In the genomic region with DNA sequence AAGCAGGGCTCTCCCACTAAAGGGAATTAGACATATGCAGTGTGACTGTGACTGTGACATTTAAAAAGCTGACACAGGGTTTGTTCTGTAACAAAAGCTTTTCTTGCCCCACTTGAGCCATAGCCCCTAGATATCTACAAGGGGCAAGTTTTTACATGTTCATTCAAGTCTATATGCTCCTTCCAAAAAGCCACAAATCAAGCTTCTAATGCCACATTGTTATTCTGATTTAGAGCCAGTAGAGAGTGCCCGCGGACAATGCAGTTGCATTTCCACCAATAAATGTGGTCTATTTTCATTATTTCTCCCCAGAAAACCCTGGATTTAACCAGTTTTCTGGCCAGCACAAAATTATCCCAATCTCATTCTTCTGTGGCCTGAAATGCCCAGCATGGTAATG, we compare ENCODE assay signal across 12 cellular contexts. TPM values are rescaled to one million over a fixed set of nuclear protein-coding genes. Genes with fewer than 3 reads are reported as not detected.
DNase-seq lines count a peak whose midpoint lies in the region; ATAC-seq, FAIRE-seq and TF ChIP-seq lines count a peak whose summit lies in the region.
"Had no signal": no experiment of that assay in that cellular context is flagged by ENCODE, and none has a peak within 500 bp of the region (broad histone marks: within the 10 kb centered on the region; RNA-seq: fewer than 3 reads in every experiment).

No MANE protein-coding gene starts in this region.

- H3K36me3 ChIP-seq in Karpas-422 (ENCODE audit: insufficient read depth, low read length), result peaks cover 49% of the 10 kb centered on the region
- H3K36me3 ChIP-seq in astrocyte (ENCODE audit: insufficient read depth, low read length), result no peaks in the 10 kb centered on the region
- no peaks in the 10 kb centered on the region for H3K36me3 ChIP-seq in osteoblast (ENCODE audit: insufficient read depth, low read length)
- H3K36me3 ChIP-seq in stomach, result no peaks in the 10 kb centered on the region
- H3K36me3 ChIP-seq: Peyer's patch had no signal

- no peak overlapping the region for H3K4me3 ChIP-seq in Karpas-422 (ENCODE audit: low read length)
- no peak overlapping the region for H3K4me3 ChIP-seq in astrocyte (ENCODE audit: insufficient read depth, low read depth, low read length)
- no peak overlapping the region for H3K4me3 ChIP-seq in osteoblast (ENCODE audit: insufficient read depth, low read length)
- H3K4me3 ChIP-seq in stomach, result no peak overlapping the region
- H3K4me3 ChIP-seq: Peyer's patch had no signal

- H3K27ac ChIP-seq in Karpas-422 (ENCODE audit: low read length) (peak overlapping the region; percentile 96), astrocyte (ENCODE audit: low read depth, low read length) (no peak overlapping the region), osteoblast (ENCODE audit: low read depth, low read length) (no peak overlapping the region), stomach (no peak overlapping the region)

- peak overlapping the region; percentile 79 for H3K27ac Mint-ChIP-seq in T-helper 1 cell treated with Interleukin-12 subunit alpha and Interleukin-12 subunit beta and Interleukin-4 antibody, amounts not matched to agents 30 μg/mL and 1 μg/mL, for 36 hours
- no peak overlapping the region for H3K27ac Mint-ChIP-seq in astrocyte (ENCODE audit: unreplicated experiment)

- WGBS in stomach, 5 donors, result 76 to 89% (median 83%) methylated on average over 2 of the region's 2 CpGs

- peak overlapping the region; percentile 71 for H3K4me3 Mint-ChIP-seq in T-helper 1 cell treated with Interleukin-12 subunit alpha and Interleukin-12 subunit beta and Interleukin-4 antibody, amounts not matched to agents 30 μg/mL and 1 μg/mL, for 36 hours
- no peak overlapping the region for H3K4me3 Mint-ChIP-seq in astrocyte (ENCODE audit: unreplicated experiment)

- DNase-seq in T-helper 1 cell, result no peak
- DNase-seq in Karpas-422, result no peak
- no peak for DNase-seq in astrocyte (ENCODE audit: low read depth)
- DNase-seq in osteoblast (ENCODE audit: insufficient read length, low spot score, missing footprints), result no peak
- no peak for DNase-seq in stomach
- no peak for DNase-seq in activated CD8-positive, alpha-beta memory T cell treated with anti-CD3 and anti-CD28 coated beads for 24 hours
- DNase-seq: GDM1 had no signal

- H3K27me3 ChIP-seq in Karpas-422 (ENCODE audit: low read length) (no peaks in the 10 kb centered on the region), astrocyte (ENCODE audit: insufficient read depth, low read length) (no peaks in the 10 kb centered on the region), osteoblast (ENCODE audit: insufficient read depth, low read length) (peaks cover 25% of the 10 kb centered on the region), stomach (no peaks in the 10 kb centered on the region)
- H3K27me3 ChIP-seq: Peyer's patch had no signal

- TF ChIP-seq EP300 in stomach (IDR thresholded peaks at IDR 0.05), result no peak

- no peaks in the 10 kb centered on the region for H3K27me3 Mint-ChIP-seq in T-helper 1 cell treated with Interleukin-12 subunit alpha and Interleukin-12 subunit beta and Interleukin-4 antibody, amounts not matched to agents 30 μg/mL and 1 μg/mL, for 36 hours (ENCODE audit: low read depth)
- peaks cover 13% of the 10 kb centered on the region for H3K27me3 Mint-ChIP-seq in astrocyte (ENCODE audit: low read depth, unreplicated experiment)

- no peaks in the 10 kb centered on the region for H3K9me3 Mint-ChIP-seq in T-helper 1 cell treated with Interleukin-12 subunit alpha and Interleukin-12 subunit beta and Interleukin-4 antibody, amounts not matched to agents 30 μg/mL and 1 μg/mL, for 36 hours
- H3K9me3 Mint-ChIP-seq in astrocyte (ENCODE audit: unreplicated experiment), result no peaks in the 10 kb centered on the region

- peaks cover 71% of the 10 kb centered on the region for H3K36me3 Mint-ChIP-seq in T-helper 1 cell treated with Interleukin-12 subunit alpha and Interleukin-12 subunit beta and Interleukin-4 antibody, amounts not matched to agents 30 μg/mL and 1 μg/mL, for 36 hours (ENCODE audit: low read depth)
- no peaks in the 10 kb centered on the region for H3K36me3 Mint-ChIP-seq in astrocyte (ENCODE audit: low read depth, unreplicated experiment)

- TF ChIP-seq CTCF in astrocyte (IDR thresholded peaks at IDR 0.05; ENCODE audit: insufficient read depth, low read depth, low read length), result peak; percentile 26
- peak; percentile 12 for TF ChIP-seq CTCF in osteoblast (IDR thresholded peaks at IDR 0.05; ENCODE audit: extremely low read depth, low read depth, low read length)
- no peak for TF ChIP-seq CTCF in stomach (IDR thresholded peaks at IDR 0.05)

- H2AFZ ChIP-seq in Karpas-422 (ENCODE audit: low read length) (no peak overlapping the region), astrocyte (ENCODE audit: low read depth, low read length) (no peak overlapping the region), osteoblast (ENCODE audit: low read length) (no peak overlapping the region)

- TF ChIP-seq POLR2A in stomach (IDR thresholded peaks at IDR 0.05), result no peak

- H3K9ac ChIP-seq in Karpas-422 (ENCODE audit: low read length) (no peak overlapping the region; the same call in 1 of the 2 replicates), astrocyte (ENCODE audit: low read length) (no peak overlapping the region)

- no peak for ATAC-seq in HG02798 (IDR thresholded peaks at IDR 0.05; ENCODE audit: poor library complexity, unreplicated experiment)
- ATAC-seq: sciatic nerve had no signal

- H4K20me1 ChIP-seq in Karpas-422 (ENCODE audit: insufficient read depth, low read depth, low read length), result no peaks in the 10 kb centered on the region
- H4K20me1 ChIP-seq in astrocyte (ENCODE audit: insufficient read depth, low read length), result no peaks in the 10 kb centered on the region
- no peaks in the 10 kb centered on the region for H4K20me1 ChIP-seq in osteoblast (ENCODE audit: insufficient read depth, low read length)

- no peaks in the 10 kb centered on the region for H3K9me2 ChIP-seq in Karpas-422 (replicated peaks; ENCODE audit: insufficient read depth, low read length)

- H3K4me2 ChIP-seq in Karpas-422 (ENCODE audit: low read depth, low read length, poor library complexity, severe bottlenecking) (peak overlapping the region; percentile 96), astrocyte (ENCODE audit: low read length) (no peak overlapping the region), osteoblast (ENCODE audit: insufficient read depth, low read length) (no peak overlapping the region)

- H3K79me2 ChIP-seq in Karpas-422 (ENCODE audit: low read length) (peaks cover 99% of the 10 kb centered on the region), astrocyte (ENCODE audit: insufficient read depth, low read length) (no peaks in the 10 kb centered on the region), osteoblast (ENCODE audit: insufficient read depth, low read length) (no peaks in the 10 kb centered on the region)

- no peaks in the 10 kb centered on the region for H3K9me3 ChIP-seq in Karpas-422 (ENCODE audit: low read length)
- no peaks in the 10 kb centered on the region for H3K9me3 ChIP-seq in astrocyte (ENCODE audit: insufficient read depth, low read depth, low read length)
- H3K9me3 ChIP-seq in osteoblast (ENCODE audit: low read depth, low read length), result no peaks in the 10 kb centered on the region
- H3K9me3 ChIP-seq in stomach, result no peaks in the 10 kb centered on the region
- H3K9me3 ChIP-seq: Peyer's patch had no signal

- no peak for FAIRE-seq in astrocyte (lab: Jason Lieb, UNC)
- FAIRE-seq: A204.1 had no signal

- intact Hi-C loops in stomach (cut with DNase I; ENCODE audit: low total_unique reads), result no loop called here

- H3K4me1 ChIP-seq in Karpas-422 (ENCODE audit: low read length) (peaks cover 100% of the 10 kb centered on the region), astrocyte (ENCODE audit: insufficient read depth, low read length) (peaks cover 10% of the 10 kb centered on the region), osteoblast (ENCODE audit: insufficient read depth, low read length) (no peaks in the 10 kb centered on the region), stomach (peaks cover 0 to 39% (median 12%) of the 10 kb centered on the region in 4 donors)

- peaks cover 88% of the 10 kb centered on the region for H3K4me1 Mint-ChIP-seq in T-helper 1 cell treated with Interleukin-12 subunit alpha and Interleukin-12 subunit beta and Interleukin-4 antibody, amounts not matched to agents 30 μg/mL and 1 μg/mL, for 36 hours (ENCODE audit: low read depth)
- H3K4me1 Mint-ChIP-seq in astrocyte (ENCODE audit: low read depth, unreplicated experiment), result peaks cover 7% of the 10 kb centered on the region

RNA-seq across cellular contexts. Expression of gene ARHGAP25, which starts 9.9 kb away (rescaled TPM):
- total RNA-seq in Karpas-422 (2014; rRNA removed; shearing (Covaris generic); ENCODE audit: low replicate concordance), result 172 and 213 TPM in 2 replicates
- total RNA-seq in astrocyte (0.30 TPM in 1 of 2 replicates, not detected in the other), osteoblast (under 0.01 and 0.29 TPM in 2 replicates), stomach (10 to 100 TPM in 2 of 5 donors, 1 to 10 TPM in 1, under 1 TPM in 1, not detected in 1; 0.29 to 17.1 (median 8.7) TPM)
- polyA plus RNA-seq in stomach, result 1 to 10 TPM; 3.6 to 6.3 (median 4.0) TPM

Comparison
In these comparisons a context has a peak if more than half of its experiments do, and no peak if none do; other contexts are left out.
1. CTCF ChIP-seq: peak in astrocyte (single experiment) and osteoblast (single experiment); none in stomach (0 of 7).